In the genomic region with DNA sequence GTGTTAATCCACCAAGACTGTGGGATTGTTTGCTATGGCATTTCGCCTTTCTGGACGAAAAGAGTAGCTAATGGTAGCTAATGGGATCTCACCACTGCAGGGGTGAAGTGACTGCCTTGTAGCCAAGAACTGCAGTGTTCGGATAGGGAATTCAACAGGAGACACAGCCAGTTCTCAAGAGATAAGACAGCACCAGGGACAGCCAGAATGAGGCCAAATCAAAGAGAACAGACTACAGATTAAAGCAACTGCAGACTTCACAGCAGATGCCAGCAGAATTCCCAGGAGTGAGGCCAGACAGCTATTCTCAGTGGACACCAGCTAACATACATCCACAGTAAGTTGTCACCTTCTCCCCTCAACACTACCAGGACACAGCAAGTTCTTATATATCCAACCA, we compare ENCODE assay signal across 1 cellular context.
TF ChIP-seq lines count a peak whose summit lies in the region.

No MANE protein-coding gene starts in this region.

TF ChIP-seq in HepG2, 621 proteins besides CTCF, POLR2A, EP300 and RAD21 (continued from another document):
- TF ChIP-seq PRMT3 (CRISPR knock-in tag; IDR thresholded peaks at IDR 0.05; ENCODE audit: borderline replicate concordance, low read depth) (no peak), RFXAP (CRISPR knock-in tag; IDR thresholded peaks at IDR 0.05; ENCODE audit: borderline replicate concordance) (no peak), E2F2 (CRISPR knock-in tag; IDR thresholded peaks at IDR 0.05; ENCODE audit: borderline replicate concordance) (no peak), SMARCC2 (IDR thresholded peaks at IDR 0.05) (no peak), PCBP2 (optimal IDR thresholded peaks at IDR 0.05; ENCODE audit: low read depth, low read length, poor library complexity, severe bottlenecking) (no peak), POLR2AphosphoS2 (IDR thresholded peaks at IDR 0.05; ENCODE audit: low read depth, low read length) (no peak), ZMYM3 (CRISPR knock-in tag; IDR thresholded peaks at IDR 0.05) (no peak), MAZ (IDR thresholded peaks at IDR 0.05; ENCODE audit: borderline replicate concordance, low read depth, low read length) (no peak), MAZ (CRISPR knock-in tag; IDR thresholded peaks at IDR 0.05; ENCODE audit: low read depth) (no peak), PAXIP1 (CRISPR knock-in tag; conservative IDR thresholded peaks at IDR 0.05) (no peak), GATA4 (IDR thresholded peaks at IDR 0.05; ENCODE audit: borderline replicate concordance, low read depth) (no peak), ZNF335 (CRISPR knock-in tag; IDR thresholded peaks at IDR 0.05) (no peak), FOSL1 (CRISPR knock-in tag; IDR thresholded peaks at IDR 0.05; ENCODE audit: borderline replicate concordance) (no peak), ZBTB38 (CRISPR knock-in tag; IDR thresholded peaks at IDR 0.05) (no peak)
TF ChIP-seq in HepG2: peak in this region for 0.
